40 cellular contexts compared by ENCODE assay signal in genomic region chr11:87137711-87138110, GRCh38.
DNase-seq lines count a peak whose midpoint lies in the region; ATAC-seq, FAIRE-seq and TF ChIP-seq lines count a peak whose summit lies in the region.
"Had no signal": no experiment of that assay in that cellular context is flagged by ENCODE, and none has a peak within 500 bp of the region (broad histone marks: within the 10 kb centered on the region; RNA-seq: fewer than 3 reads in every experiment).

No MANE protein-coding gene starts in this region.

- intact Hi-C loops in A673 (cut with micrococcal nuclease; ENCODE audit: unreplicated experiment) (no loop called here), lower leg skin (cut with DNase I; ENCODE audit: low total_unique reads) (no loop called here)

- H3K9me3 ChIP-seq in A673 (ENCODE audit: low read depth, low read length, poor library complexity, severe bottlenecking) (peaks cover 23% of the 10 kb centered on the region), astrocyte (ENCODE audit: insufficient read depth, low read depth, low read length) (no peaks in the 10 kb centered on the region)

- H3K36me3 Mint-ChIP-seq in astrocyte (ENCODE audit: low read depth, unreplicated experiment): peaks cover 2% of the 10 kb centered on the region
- H3K36me3 Mint-ChIP-seq: natural killer cell treated with Interleukin-12 subunit alpha and Interleukin-12 subunit beta and Interleukin-15 and Interleukin-18, amount 100 ng/mL, for 72 hours; stimulated activated effector memory CD8-positive, alpha-beta T cell treated with anti-CD3 and anti-CD28 coated beads, Interleukin-12 subunit alpha, Interleukin-12 subunit beta, amount 100 ng/mL, for 72 hours had no signal

- H3K27me3 ChIP-seq in A673 (replicated peaks; ENCODE audit: insufficient read depth, low read depth, low read length, poor library complexity): no peaks in the 10 kb centered on the region
- no peaks in the 10 kb centered on the region for H3K27me3 ChIP-seq in astrocyte (ENCODE audit: insufficient read depth, low read length)
- H3K27me3 ChIP-seq: breast epithelium, heart left ventricle, tibial nerve had no signal

- H3K27ac ChIP-seq in A673 (ENCODE audit: low read depth, low read length, poor library complexity, severe bottlenecking) (peak overlapping the region; percentile 79), astrocyte (ENCODE audit: low read depth, low read length) (no peak overlapping the region)
- H3K27ac ChIP-seq: breast epithelium, heart left ventricle, HL-60, KMS-11, psoas muscle, tibial nerve had no signal

- H4K20me1 ChIP-seq in astrocyte (ENCODE audit: insufficient read depth, low read length): peaks cover 8% of the 10 kb centered on the region

- H3K4me1 ChIP-seq in A673 (ENCODE audit: insufficient read depth, low read length, poor library complexity, severe bottlenecking) (peaks cover 26% of the 10 kb centered on the region), astrocyte (ENCODE audit: insufficient read depth, low read length) (no peaks in the 10 kb centered on the region)
- H3K4me1 ChIP-seq: breast epithelium, psoas muscle, tibial nerve had no signal

- H3K36me3 ChIP-seq in A673 (ENCODE audit: insufficient read depth, low read length, poor library complexity, severe bottlenecking) (peaks cover 18% of the 10 kb centered on the region), astrocyte (ENCODE audit: insufficient read depth, low read length) (no peaks in the 10 kb centered on the region)
- H3K36me3 ChIP-seq: heart left ventricle, tibial nerve had no signal

- no peak for FAIRE-seq in astrocyte (lab: Jason Lieb, UNC)
- FAIRE-seq: endothelial cell of umbilical vein, GM18507, GM19239 had no signal

- TF ChIP-seq CTCF in A673 (conservative IDR thresholded peaks at IDR 0.05; ENCODE audit: low read depth, low read length) (no peak), astrocyte (IDR thresholded peaks at IDR 0.05; ENCODE audit: insufficient read depth, low read depth, low read length) (no peak), fibroblast of villous mesenchyme (IDR thresholded peaks at IDR 0.05; ENCODE audit: insufficient read depth, low read depth, low read length) (no peak), lower leg skin (IDR thresholded peaks at IDR 0.05) (no peak)

- peaks cover 6% of the 10 kb centered on the region for H3K79me2 ChIP-seq in astrocyte (ENCODE audit: insufficient read depth, low read length)

- no peak overlapping the region for H3K27ac Mint-ChIP-seq in astrocyte (ENCODE audit: unreplicated experiment)
- H3K27ac Mint-ChIP-seq: activated CD4-positive, alpha-beta memory T cell treated with anti-CD3 and anti-CD28 coated beads, Interleukin-2, amount 10 ng/mL, durations not matched to agents 7 days and 5 days; activated naive CD4-positive, alpha-beta T cell treated with anti-CD3 and anti-CD28 coated beads, Interleukin-2, amount 10 ng/mL, durations not matched to agents 7 days and 5 days; B cell; CD8-positive, alpha-beta T cell; natural killer cell treated with Interleukin-12 subunit alpha and Interleukin-12 subunit beta and Interleukin-15 and Interleukin-18, amount 100 ng/mL, for 72 hours; stimulated activated effector memory CD8-positive, alpha-beta T cell treated with anti-CD3 and anti-CD28 coated beads, Interleukin-12 subunit alpha, Interleukin-12 subunit beta, amount 100 ng/mL, for 72 hours had no signal

- TF ChIP-seq POLR2A in lower leg skin (IDR thresholded peaks at IDR 0.05): no peak

- POLR2A ChIA-PET in A673 (lab: Charles Lee; ENCODE audit: low non-redundant PET): interaction anchor here (0.6 kb wide), 1 partner anchor 39 kb away, joined by 3 read pairs; no protein-coding TSS in a partner anchor

- no peaks in the 10 kb centered on the region for H3K27me3 Mint-ChIP-seq in astrocyte (ENCODE audit: low read depth, unreplicated experiment)
- H3K27me3 Mint-ChIP-seq: activated CD4-positive, alpha-beta memory T cell treated with anti-CD3 and anti-CD28 coated beads, Interleukin-2, amount 10 ng/mL, durations not matched to agents 7 days and 5 days; B cell; natural killer cell treated with Interleukin-12 subunit alpha and Interleukin-12 subunit beta and Interleukin-15 and Interleukin-18, amount 100 ng/mL, for 72 hours had no signal

- BruUV-seq in A673 (replicated peaks; lab: Mats Ljungman, UMichigan): no TSS peak

- CTCF ChIA-PET in A673 (lab: Charles Lee): interaction anchor here (0.7 kb wide), 1 partner anchor 36 kb away, joined by 4 read pairs; no protein-coding TSS in a partner anchor

- no peak overlapping the region for H3K4me3 ChIP-seq in A673 (ENCODE audit: low read depth, low read length, poor library complexity, severe bottlenecking)
- H3K4me3 ChIP-seq in astrocyte (ENCODE audit: insufficient read depth, low read depth, low read length): no peak overlapping the region
- no peak overlapping the region for H3K4me3 ChIP-seq in fibroblast of villous mesenchyme (ENCODE audit: low read depth, low read length)
- H3K4me3 ChIP-seq in lower leg skin (ENCODE audit: low read depth, poor library complexity, severe bottlenecking): no peak overlapping the region
- H3K4me3 ChIP-seq: breast epithelium, heart left ventricle, psoas muscle, tibial nerve had no signal

- no peak overlapping the region for H3K4me3 Mint-ChIP-seq in astrocyte (ENCODE audit: unreplicated experiment)
- H3K4me3 Mint-ChIP-seq: activated CD4-positive, alpha-beta memory T cell treated with anti-CD3 and anti-CD28 coated beads, Interleukin-2, amount 10 ng/mL, durations not matched to agents 7 days and 5 days; activated naive CD4-positive, alpha-beta T cell treated with anti-CD3 and anti-CD28 coated beads, Interleukin-2, amount 10 ng/mL, durations not matched to agents 7 days and 5 days; B cell; CD8-positive, alpha-beta T cell; natural killer cell treated with Interleukin-12 subunit alpha and Interleukin-12 subunit beta and Interleukin-15 and Interleukin-18, amount 100 ng/mL, for 72 hours; stimulated activated effector memory CD8-positive, alpha-beta T cell treated with anti-CD3 and anti-CD28 coated beads, Interleukin-12 subunit alpha, Interleukin-12 subunit beta, amount 100 ng/mL, for 72 hours had no signal

- H2AFZ ChIP-seq in astrocyte (ENCODE audit: low read depth, low read length): no peak overlapping the region

- no peaks in the 10 kb centered on the region for H3K9me3 Mint-ChIP-seq in astrocyte (ENCODE audit: unreplicated experiment)
- H3K9me3 Mint-ChIP-seq: stimulated activated effector memory CD8-positive, alpha-beta T cell treated with anti-CD3 and anti-CD28 coated beads, Interleukin-12 subunit alpha, Interleukin-12 subunit beta, amount 100 ng/mL, for 72 hours had no signal

- no peak for ATAC-seq in HG02884 (IDR thresholded peaks at IDR 0.05; ENCODE audit: unreplicated experiment)
- ATAC-seq: CD8-positive, alpha-beta T cell; heart left ventricle; natural killer cell treated with Interleukin-12 subunit alpha and Interleukin-12 subunit beta and Interleukin-15 and Interleukin-18, amount 100 ng/mL, for 72 hours; Panc1; psoas muscle; stimulated activated effector memory CD8-positive, alpha-beta T cell treated with anti-CD3 and anti-CD28 coated beads, Interleukin-12 subunit alpha, Interleukin-12 subunit beta, amount 100 ng/mL, for 72 hours had no signal

- H3K4me2 ChIP-seq in astrocyte (ENCODE audit: low read length): no peak overlapping the region
- H3K4me2 ChIP-seq: KMS-11 had no signal

- no peak overlapping the region for H3K9ac ChIP-seq in astrocyte (ENCODE audit: low read length)
- H3K9ac ChIP-seq: KMS-11 had no signal

- H3K4me1 Mint-ChIP-seq in astrocyte (ENCODE audit: low read depth, unreplicated experiment): no peaks in the 10 kb centered on the region
- H3K4me1 Mint-ChIP-seq: activated CD4-positive, alpha-beta memory T cell treated with anti-CD3 and anti-CD28 coated beads, Interleukin-2, amount 10 ng/mL, durations not matched to agents 7 days and 5 days; activated naive CD4-positive, alpha-beta T cell treated with anti-CD3 and anti-CD28 coated beads, Interleukin-2, amount 10 ng/mL, durations not matched to agents 7 days and 5 days; B cell; stimulated activated effector memory CD8-positive, alpha-beta T cell treated with anti-CD3 and anti-CD28 coated beads, Interleukin-12 subunit alpha, Interleukin-12 subunit beta, amount 100 ng/mL, for 72 hours had no signal

- DNase-seq in A673 (ENCODE audit: low spot score) (peak; percentile 92), GM03348 (ENCODE audit: low spot score) (peak; percentile 4), astrocyte (ENCODE audit: low read depth) (peak; percentile 10), fibroblast of villous mesenchyme (ENCODE audit: low read depth) (peak; percentile 90), NCI-H345 treated with DMSO at 0.1 percent for 48 hours (lab: John Stamatoyannopoulos, UW; ENCODE audit: unreplicated experiment) (no peak), lower leg skin (ENCODE audit: low spot score in 2 of 2) (no peak), iPS-NIHi7 (ENCODE audit: extremely low spot score) (no peak)
- DNase-seq: activated CD4-positive, alpha-beta memory T cell treated with anti-CD3 and anti-CD28 coated beads, Interleukin-2, amount 10 ng/mL, durations not matched to agents 7 days and 5 days; activated CD8-positive, alpha-beta memory T cell treated with anti-CD3 and anti-CD28 coated beads, Interleukin-2, amount 50 U/mL, for 4 hours; activated naive CD4-positive, alpha-beta T cell treated with anti-CD3 and anti-CD28 coated beads, Interleukin-2, amount 10 ng/mL, durations not matched to agents 7 days and 5 days; CD8-positive, alpha-beta T cell; EL; foreskin melanocyte; H7; heart left ventricle; mammary epithelial cell; MM.1S; NCI-H1105 treated with DMSO at 0.1 percent for 48 hours; NCI-H2029 treated with DMSO at 0.1 percent for 48 hours; NCI-H226; NCI-H69; occipital lobe; psoas muscle; SHP77; stimulated activated CD4-positive, alpha-beta T cell treated with anti-CD3 and anti-CD28 coated beads, Interleukin-15, amount 100 ng/mL, for 24 hours; stimulated activated CD4-positive, alpha-beta T cell treated with anti-CD3 and anti-CD28 coated beads, Interleukin-4, amount 100 ng/mL, for 4 hours; SW 1271; T-helper 9 cell had no signal

- WGBS in lower leg skin, 2 donors: 59 to 73% methylated on average over 2 of the region's 2 CpGs

Comparison
In these comparisons a context has a peak if more than half of its experiments do, and no peak if none do; other contexts are left out.
1. DNase-seq: peak in A673 (single experiment), GM03348 (single experiment), astrocyte (single experiment) and fibroblast of villous mesenchyme (single experiment); none in NCI-H345 treated with DMSO at 0.1 percent for 48 hours (single experiment), lower leg skin (0 of 2) and iPS-NIHi7 (single experiment).